26 cellular contexts compared by ENCODE assay signal in genomic region chr10:133004991-133005390, GRCh38.
DNase-seq lines count a peak whose midpoint lies in the region; ATAC-seq, FAIRE-seq and TF ChIP-seq lines count a peak whose summit lies in the region.
"Had no signal": no experiment of that assay in that cellular context is flagged by ENCODE, and none has a peak within 500 bp of the region (broad histone marks: within the 10 kb centered on the region; RNA-seq: fewer than 3 reads in every experiment).

No MANE protein-coding gene starts in this region.

- POLR2A ChIA-PET in WTC11 (lab: Charles Lee) = no interaction called here

- H3K4me1 ChIP-seq in right cardiac atrium (ENCODE audit: control insufficient read depth, insufficient read depth, low read length) = no peaks in the 10 kb centered on the region
- peaks cover 0 to 7% of the 10 kb centered on the region in 2 donors for H3K4me1 ChIP-seq in kidney (ENCODE audit: control insufficient read depth in 1 of 2, insufficient read depth in 1 of 2, low read depth in 1 of 2, low read length in 2 of 2)
- peaks cover 3 to 9% of the 10 kb centered on the region in 2 donors for H3K4me1 ChIP-seq in neuronal stem cell (ENCODE audit: control insufficient read depth in 2 of 2, insufficient read depth in 1 of 2, low read depth in 1 of 2, low read length in 2 of 2)
- H3K4me1 ChIP-seq in gastroesophageal sphincter = no peaks in the 10 kb centered on the region
- H3K4me1 ChIP-seq: BE2C had no signal

- intact Hi-C loops in right cardiac atrium (cut with DNase I) = no loop called here
- intact Hi-C loops in left cardiac atrium (cut with DNase I) = no loop called here
- intact Hi-C loops in kidney (cut with DNase I) = no loop called here

- FAIRE-seq in kidney (lab: Jason Lieb, UNC) = no peak
- FAIRE-seq: A549, GM12878, GM18507, GM19239 had no signal

- TF ChIP-seq EP300 in gastroesophageal sphincter (IDR thresholded peaks at IDR 0.05) = no peak

- H3K36me3 ChIP-seq in kidney (ENCODE audit: control insufficient read depth in 1 of 2, insufficient read depth in 2 of 2, low read length in 2 of 2) (no peaks in the 10 kb centered on the region), neuronal stem cell (replicated peaks in 1 of 2; ENCODE audit: control insufficient read depth in 2 of 2, insufficient read depth in 2 of 2, low read length in 2 of 2) (no peaks in the 10 kb centered on the region), gastroesophageal sphincter (no peaks in the 10 kb centered on the region)
- H3K36me3 ChIP-seq: BE2C had no signal

- no peak overlapping the region for H3K4me2 ChIP-seq in neuronal stem cell (ENCODE audit: insufficient read depth, low read length, poor library complexity, severe bottlenecking)
- H3K4me2 ChIP-seq: A549 had no signal

- H3K4ac ChIP-seq in neuronal stem cell (ENCODE audit: low read length) = no peak overlapping the region

- H3K27ac ChIP-seq in right cardiac atrium (ENCODE audit: low read length) (no peak overlapping the region), kidney (ENCODE audit: low read depth in 2 of 2, low read length in 2 of 2) (no peak overlapping the region), neuronal stem cell (replicated peaks; ENCODE audit: low read length) (no peak overlapping the region), gastroesophageal sphincter (no peak overlapping the region)
- H3K27ac ChIP-seq: A549, C4-2B, GM23248 had no signal

- TF ChIP-seq CTCF in WTC11 (IDR thresholded peaks at IDR 0.05) (no peak), kidney (IDR thresholded peaks at IDR 0.05; ENCODE audit: borderline replicate concordance, extremely low read depth, insufficient read depth) (no peak), gastroesophageal sphincter (IDR thresholded peaks at IDR 0.05) (no peak)

- no peak overlapping the region for H4K91ac ChIP-seq in neuronal stem cell (ENCODE audit: low read depth, low read length, poor library complexity)

- H3K9ac ChIP-seq in kidney (ENCODE audit: low read length in 2 of 2) = no peak overlapping the region
- H3K9ac ChIP-seq in neuronal stem cell (ENCODE audit: low read depth, low read length, poor library complexity) = peak overlapping the region; percentile 2
- H3K9ac ChIP-seq: GM23248 had no signal

- peak overlapping the region; percentile 48; the same call in 1 of the 2 replicates for H3K27ac Mint-ChIP-seq in WTC11
- H3K27ac Mint-ChIP-seq: CD4-positive, alpha-beta T cell; CD8-positive, alpha-beta memory T cell; H9 had no signal

- CTCF ChIA-PET in WTC11 (lab: Charles Lee) = no interaction called here

- 82% methylated on average over 18 of the region's 18 CpGs for WGBS in right cardiac atrium
- WGBS in neuronal stem cell (ENCODE audit: extremely low coverage in 2 of 2, insufficient read length in 2 of 2, insufficient replicate concordance in 1 of 2), 2 donors = no CpG with 5 or more reads among the region's 18 CpGs
- no CpG with 5 or more reads among the region's 18 CpGs for WGBS in gastroesophageal sphincter (ENCODE audit: low coverage in 1 of 2), 2 donors

- H3K36me3 Mint-ChIP-seq in WTC11 = no peaks in the 10 kb centered on the region
- H3K36me3 Mint-ChIP-seq: CD8-positive, alpha-beta memory T cell had no signal

- no peak overlapping the region for H2AFZ ChIP-seq in neuronal stem cell (ENCODE audit: low read length)
- H2AFZ ChIP-seq: GM23248 had no signal

- no peaks in the 10 kb centered on the region for H3K27me3 Mint-ChIP-seq in WTC11 (ENCODE audit: low read depth)
- H3K27me3 Mint-ChIP-seq: CD4-positive, alpha-beta T cell had no signal

- H3K4me1 Mint-ChIP-seq in WTC11 = peaks cover 5% of the 10 kb centered on the region
- H3K4me1 Mint-ChIP-seq: CD8-positive, alpha-beta memory T cell had no signal

- DNase-seq in right cardiac atrium (peak in 2 of 3 donors; percentile 5 to 32), left cardiac atrium (no peak), WTC11 (ENCODE audit: low spot score) (no peak), kidney (peak; percentile 57), neuronal stem cell (ENCODE audit: low spot score) (no peak), activated gamma-delta T cell treated with Interleukin-2 at 50 U/mL for 16 hours (no peak)
- DNase-seq: 8988T; ACHN; AML-193; BE2C; CD4-positive, alpha-beta T cell; CD8-positive, alpha-beta memory T cell; DMS 273 treated with DMSO at 0.1 percent for 48 hours; DMS79; EL; GDM1; GM23248; H9 had no signal

- H3K14ac ChIP-seq in neuronal stem cell (ENCODE audit: low read length) = peak overlapping the region; percentile 42

- H3K9me3 ChIP-seq in right cardiac atrium (ENCODE audit: control insufficient read depth, low read length) (no peaks in the 10 kb centered on the region), kidney (ENCODE audit: control insufficient read depth in 1 of 2, low read length in 2 of 2) (no peaks in the 10 kb centered on the region), neuronal stem cell (replicated peaks in 1 of 2; ENCODE audit: control insufficient read depth in 2 of 2, insufficient read depth in 1 of 2, low read depth in 1 of 2, low read length in 2 of 2) (no peaks in the 10 kb centered on the region), gastroesophageal sphincter (no peaks in the 10 kb centered on the region)
- H3K9me3 ChIP-seq: A549, BE2C had no signal

- no peak overlapping the region for H3K4me3 Mint-ChIP-seq in WTC11
- H3K4me3 Mint-ChIP-seq: CD4-positive, alpha-beta T cell; CD8-positive, alpha-beta memory T cell; H9 had no signal

- ATAC-seq in right cardiac atrium = no peak
- ATAC-seq in left cardiac atrium = no peak
- ATAC-seq in WTC11 = no peak
- no peak for ATAC-seq in gastroesophageal sphincter
- ATAC-seq in HG03135 (IDR thresholded peaks at IDR 0.05; ENCODE audit: unreplicated experiment) = no peak
- ATAC-seq: A549, GM12878, HCT116 had no signal

- no peak overlapping the region for H4K8ac ChIP-seq in neuronal stem cell (ENCODE audit: low read depth, low read length)

- peak overlapping the region; percentile 22 for H3K23ac ChIP-seq in neuronal stem cell (ENCODE audit: low read depth, low read length, poor library complexity)

- no peak overlapping the region for H2BK120ac ChIP-seq in neuronal stem cell (ENCODE audit: low read depth, low read length)

- no peak overlapping the region for H2AK5ac ChIP-seq in neuronal stem cell (ENCODE audit: low read depth, low read length)

- H3K27me3 ChIP-seq in right cardiac atrium (ENCODE audit: control insufficient read depth, insufficient read depth) = no peaks in the 10 kb centered on the region
- H3K27me3 ChIP-seq in neuronal stem cell (ENCODE audit: control insufficient read depth in 3 of 3, insufficient read depth in 3 of 3, low read depth in 1 of 3, low read length in 3 of 3) = peaks cover 0 to 21% (median 0%) of the 10 kb centered on the region in 3 experiments
- no peaks in the 10 kb centered on the region for H3K27me3 ChIP-seq in gastroesophageal sphincter
- H3K27me3 ChIP-seq: BE2C had no signal

- no peak overlapping the region for H2BK12ac ChIP-seq in neuronal stem cell (ENCODE audit: low read length)

- no peaks in the 10 kb centered on the region for H3K79me1 ChIP-seq in neuronal stem cell (ENCODE audit: low read depth, low read length)

- H3K4me3 ChIP-seq in right cardiac atrium (ENCODE audit: low read length) (no peak overlapping the region), kidney (ENCODE audit: low read length in 2 of 2) (no peak overlapping the region), neuronal stem cell (ENCODE audit: low read length in 2 of 2) (no peak overlapping the region), gastroesophageal sphincter (no peak overlapping the region)
- H3K4me3 ChIP-seq: A549, GM12878, GM23248 had no signal

- no peak for TF ChIP-seq POLR2A in gastroesophageal sphincter (IDR thresholded peaks at IDR 0.05)

- H3K9me3 Mint-ChIP-seq in WTC11 = peaks cover 6% of the 10 kb centered on the region; the same call in 1 of the 2 replicates
- H3K9me3 Mint-ChIP-seq: CD4-positive, alpha-beta T cell; CD8-positive, alpha-beta memory T cell; H9 had no signal

- no peak overlapping the region for H2BK15ac ChIP-seq in neuronal stem cell (ENCODE audit: low read length)

- H3K18ac ChIP-seq in neuronal stem cell (ENCODE audit: low read length) = no peak overlapping the region

- H2BK5ac ChIP-seq in neuronal stem cell (ENCODE audit: low read length) = no peak overlapping the region

TF ChIP-seq in WTC11, 78 proteins besides CTCF, POLR2A, EP300 and RAD21 (continues in another document):
- TF ChIP-seq ESRRA (CRISPR knock-in tag; IDR thresholded peaks at IDR 0.05; ENCODE audit: borderline replicate concordance) = no peak
- no peak for TF ChIP-seq CBFB (CRISPR knock-in tag; IDR thresholded peaks at IDR 0.05; ENCODE audit: low read depth)
- TF ChIP-seq ZNF263 (CRISPR knock-in tag; IDR thresholded peaks at IDR 0.05; ENCODE audit: low read depth) = no peak
- no peak for TF ChIP-seq ZSCAN18 (CRISPR knock-in tag; IDR thresholded peaks at IDR 0.05)
- no peak for TF ChIP-seq OVOL2 (CRISPR knock-in tag; IDR thresholded peaks at IDR 0.05; ENCODE audit: borderline replicate concordance)
- TF ChIP-seq ZNF317 (CRISPR knock-in tag; IDR thresholded peaks at IDR 0.05; ENCODE audit: borderline replicate concordance, low read depth) = no peak
- TF ChIP-seq HMGA2 (CRISPR knock-in tag; IDR thresholded peaks at IDR 0.05) = no peak
- no peak for TF ChIP-seq IRF1 (CRISPR knock-in tag; IDR thresholded peaks at IDR 0.05)
- no peak for TF ChIP-seq ZNF219 (CRISPR knock-in tag; IDR thresholded peaks at IDR 0.05; ENCODE audit: borderline replicate concordance)
- no peak for TF ChIP-seq SMAD3 (CRISPR knock-in tag; IDR thresholded peaks at IDR 0.05; ENCODE audit: borderline replicate concordance)

Comparison
In these comparisons a context has a peak if more than half of its experiments do, and no peak if none do; other contexts are left out.
1. DNase-seq: peak in right cardiac atrium (2 of 3) and kidney (single experiment); none in left cardiac atrium (single experiment), WTC11 (single experiment), neuronal stem cell (single experiment) and activated gamma-delta T cell treated with Interleukin-2 at 50 U/mL for 16 hours (single experiment).